ENCODE assay signal across 1 cellular context in genomic region chr7:4549681-4550080, GRCh38.
TF ChIP-seq lines count a peak whose summit lies in the region.

No MANE protein-coding gene starts in this region.

TF ChIP-seq in SK-N-SH treated with all-trans-retinoic acid at 6 μM for 48 hours, 23 proteins besides CTCF, POLR2A, EP300 and RAD21 (continued from another document):
- TF ChIP-seq ARNTL (CRISPR knock-in tag; IDR thresholded peaks at IDR 0.05; ENCODE audit: borderline replicate concordance, low read depth) (no peak), ZFP3 (CRISPR knock-in tag; IDR thresholded peaks at IDR 0.05) (no peak)
TF ChIP-seq in SK-N-SH treated with all-trans-retinoic acid at 6 μM for 48 hours: peak in this region for 0.
